ENCODE assay signal across 9 cellular contexts in genomic region chr9:131418143-131419028, GRCh38. TPM values are rescaled to one million over a fixed set of nuclear protein-coding genes. Genes with fewer than 3 reads are reported as not detected.
DNase-seq lines count a peak whose midpoint lies in the region; ATAC-seq and TF ChIP-seq lines count a peak whose summit lies in the region.
"Had no signal": no experiment of that assay in that cellular context is flagged by ENCODE, and none has a peak within 500 bp of the region (broad histone marks: within the 10 kb centered on the region; RNA-seq: fewer than 3 reads in every experiment).

No MANE protein-coding gene starts in this region.

- H3K9me3 ChIP-seq in neural cell (ENCODE audit: low read length) (no peaks in the 10 kb centered on the region), PC-3 (ENCODE audit: low read length) (no peaks in the 10 kb centered on the region)

- H3K4me2 ChIP-seq in neural cell (ENCODE audit: low read length) (no peak overlapping the region), PC-3 (ENCODE audit: low read length) (no peak overlapping the region)
- H3K4me2 ChIP-seq: KMS-11 had no signal

- H3K27me3 Mint-ChIP-seq in endothelial cell (ENCODE audit: unreplicated experiment) = peaks cover 14% of the 10 kb centered on the region

- H3K27ac Mint-ChIP-seq in endothelial cell (ENCODE audit: unreplicated experiment) = peak overlapping the region; percentile 98

- peaks cover 68% of the 10 kb centered on the region for H3K4me1 Mint-ChIP-seq in endothelial cell (ENCODE audit: unreplicated experiment)

- peaks cover 11% of the 10 kb centered on the region for H3K36me3 Mint-ChIP-seq in endothelial cell (ENCODE audit: low read depth, unreplicated experiment)

- H3F3A ChIP-seq in neural cell (ENCODE audit: insufficient read depth, low read length, poor library complexity, severe bottlenecking) (no peaks in the 10 kb centered on the region), PC-3 (ENCODE audit: low read length, unreplicated experiment) (no peaks in the 10 kb centered on the region)

- DNase-seq in GM12864 (ENCODE audit: low read depth) (no peak), NCI-H748 treated with DMSO at 0.1 percent for 48 hours (lab: John Stamatoyannopoulos, UW) (peak; percentile 21), endothelial cell (ENCODE audit: low spot score) (peak; percentile 40), PC-3 (no peak)
- no peak for DNase-seq in stimulated activated CD4-positive, alpha-beta T cell treated with anti-CD3 and anti-CD28 coated beads, Interleukin-4, amount 100 ng/mL, for 4 hours
- no peak for DNase-seq in stimulated activated naive CD4-positive, alpha-beta T cell (lab: John Stamatoyannopoulos, UW)

- peak overlapping the region; percentile 6 for H3K9ac ChIP-seq in neural cell (ENCODE audit: low read length)
- H3K9ac ChIP-seq in PC-3 (ENCODE audit: low read length) = no peak overlapping the region
- H3K9ac ChIP-seq: KMS-11 had no signal

- TF ChIP-seq EP300 in neural cell (conservative IDR thresholded peaks at IDR 0.05; ENCODE audit: poor library complexity, severe bottlenecking) = no peak

- H2AFZ ChIP-seq in neural cell (ENCODE audit: low read depth, low read length) (no peak overlapping the region), PC-3 (ENCODE audit: low read length) (no peak overlapping the region)

- peaks cover 17% of the 10 kb centered on the region for H3K4me1 ChIP-seq in PC-3 (ENCODE audit: insufficient read depth, low read length)

- ATAC-seq in PC-3 (no peak), HG02678 (IDR thresholded peaks at IDR 0.05; ENCODE audit: unreplicated experiment) (no peak)

- H4K20me1 ChIP-seq in neural cell (ENCODE audit: insufficient read depth) (peaks cover 35% of the 10 kb centered on the region), PC-3 (ENCODE audit: low read length) (peaks cover 69% of the 10 kb centered on the region)

- H3K27ac ChIP-seq in neural cell (ENCODE audit: low read length) = peak overlapping the region; percentile 43
- H3K27ac ChIP-seq in PC-3 (ENCODE audit: low read length) = no peak overlapping the region
- H3K27ac ChIP-seq: KMS-11 had no signal

- H3K4me3 ChIP-seq in GM12864 (ENCODE audit: low read depth, low read length) (peak overlapping the region; percentile 18), neural cell (ENCODE audit: low read length) (peak overlapping the region; percentile 20), PC-3 (ENCODE audit: low read length) (no peak overlapping the region)

- CTCF ChIA-PET in PC-3 (lab: Charles Lee) = interaction anchor here (0.6 kb wide), 1 partner anchor 62 kb away, joined by 3 read pairs; no protein-coding TSS in a partner anchor

- TF ChIP-seq CTCF in GM12864 (IDR thresholded peaks at IDR 0.05; ENCODE audit: low read depth, low read length, missing control alignments) (no peak), endothelial cell (IDR thresholded peaks at IDR 0.05; ENCODE audit: unreplicated experiment) (no peak), neural cell (IDR thresholded peaks at IDR 0.05; ENCODE audit: poor library complexity, severe bottlenecking) (no peak), PC-3 (conservative IDR thresholded peaks at IDR 0.05; ENCODE audit: low read depth, low read length) (no peak)

- H3K79me2 ChIP-seq in neural cell (replicated peaks; ENCODE audit: insufficient read depth, low read length) (peaks cover 100% of the 10 kb centered on the region), PC-3 (ENCODE audit: low read length) (peaks cover 100% of the 10 kb centered on the region)

- intact Hi-C loops in PC-3 (cut with micrococcal nuclease) = no loop called here

- no peak for TF ChIP-seq RAD21 in neural cell (conservative IDR thresholded peaks at IDR 0.05)

- H3K9me2 ChIP-seq in neural cell (ENCODE audit: insufficient read depth, low read length) (no peaks in the 10 kb centered on the region), PC-3 (replicated peaks; ENCODE audit: low read length) (no peaks in the 10 kb centered on the region)

- H3K4me3 Mint-ChIP-seq in endothelial cell (ENCODE audit: unreplicated experiment) = peak overlapping the region; percentile 74

- no peaks in the 10 kb centered on the region for H3K36me3 ChIP-seq in neural cell (ENCODE audit: insufficient read depth, low read length)
- no peaks in the 10 kb centered on the region for H3K36me3 ChIP-seq in PC-3 (ENCODE audit: low read depth, low read length)

- no peaks in the 10 kb centered on the region for H3K27me3 ChIP-seq in neural cell (ENCODE audit: insufficient read depth, low read depth, low read length)
- no peaks in the 10 kb centered on the region for H3K27me3 ChIP-seq in PC-3 (ENCODE audit: low read length)

- BruUV-seq in PC-3 (replicated peaks; lab: Mats Ljungman, UMichigan) = no TSS peak

- POLR2A ChIA-PET in PC-3 (lab: Charles Lee; ENCODE audit: unreplicated experiment) = no interaction called here

- no peaks in the 10 kb centered on the region for H3K9me3 Mint-ChIP-seq in endothelial cell (ENCODE audit: unreplicated experiment)

TF ChIP-seq in neural cell, 6 proteins besides CTCF, POLR2A, EP300 and RAD21:
- no peak for TF ChIP-seq EZH2 (IDR thresholded peaks at IDR 0.05; ENCODE audit: borderline replicate concordance, insufficient read depth, low read length, poor library complexity, severe bottlenecking)
- no peak for TF ChIP-seq TAF1 (IDR thresholded peaks at IDR 0.05; ENCODE audit: low read depth)
- TF ChIP-seq REST (IDR thresholded peaks at IDR 0.05; ENCODE audit: borderline replicate concordance) = no peak
- no peak for TF ChIP-seq POLR2AphosphoS5 (IDR thresholded peaks at IDR 0.05)
- no peak for TF ChIP-seq SMC3 (conservative IDR thresholded peaks at IDR 0.05; ENCODE audit: poor library complexity)
- no peak for TF ChIP-seq MXI1 (conservative IDR thresholded peaks at IDR 0.05; ENCODE audit: poor library complexity, severe bottlenecking)

RNA-seq across cellular contexts. Expression of gene PRRC2B, which starts 24.5 kb away (rescaled TPM):
- total RNA-seq in endothelial cell (ENCODE audit: unreplicated experiment) (350 TPM), PC-3 (2014; rRNA removed) (46.9 and 64.7 TPM in 2 replicates)
- polyA plus RNA-seq in neural cell = 89.5 and 108 TPM in 2 replicates
- polyA minus RNA-seq in neural cell = 272 and 284 TPM in 2 replicates

Comparison
In these comparisons a context has a peak if more than half of its experiments do, and no peak if none do; other contexts are left out.
1. DNase-seq: peak in NCI-H748 treated with DMSO at 0.1 percent for 48 hours (single experiment) and endothelial cell (single experiment); none in GM12864 (single experiment), PC-3 (single experiment), stimulated activated CD4-positive, alpha-beta T cell treated with anti-CD3 and anti-CD28 coated beads, Interleukin-4, amount 100 ng/mL, for 4 hours (0 of 2) and stimulated activated naive CD4-positive, alpha-beta T cell (0 of 6).